ENCODE assay signal across 1 cellular context in the genomic region with DNA sequence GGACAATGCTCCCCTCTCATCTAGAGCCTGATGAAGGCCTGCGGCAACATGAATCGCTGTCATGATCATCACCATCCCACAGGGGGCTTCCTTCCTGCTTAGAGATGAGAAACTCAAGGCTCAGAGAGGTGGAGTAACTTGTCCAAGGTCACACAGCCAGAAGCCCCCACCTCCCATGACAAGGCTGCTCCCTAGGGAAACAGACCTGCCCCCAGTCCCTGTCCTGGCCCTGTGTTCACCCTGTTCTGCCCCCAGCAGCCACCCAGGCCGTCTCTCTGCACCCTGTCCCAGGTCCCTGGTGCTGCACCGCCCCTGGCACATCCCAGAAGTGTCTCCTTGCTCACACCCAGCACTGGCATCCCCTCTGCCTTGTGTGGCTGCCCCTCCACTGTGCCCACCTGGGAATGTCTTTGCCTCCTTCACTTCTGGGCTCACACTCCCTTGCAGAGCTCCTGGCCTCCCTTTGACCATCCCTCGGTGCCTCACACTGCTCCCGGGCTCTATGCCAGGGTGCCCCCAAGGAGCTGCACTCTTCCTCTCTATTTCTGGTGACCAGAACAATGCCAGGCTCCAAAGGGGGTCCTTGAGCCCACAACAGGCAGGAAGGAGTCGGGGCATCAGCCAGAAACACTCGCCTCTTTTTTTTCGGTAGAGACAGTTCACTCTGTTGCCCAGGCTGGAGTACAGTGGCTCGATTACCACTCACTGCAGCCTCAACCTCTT.
TF ChIP-seq lines count a peak whose summit lies in the region.

No MANE protein-coding gene starts in this region.

TF ChIP-seq in HEK293, 187 proteins besides CTCF, POLR2A, EP300 and RAD21 (continued from another document):
- TF ChIP-seq PRDM10 (tag by site-specific recombination; IDR thresholded peaks at IDR 0.05): no peak
- TF ChIP-seq, protein P1, sequence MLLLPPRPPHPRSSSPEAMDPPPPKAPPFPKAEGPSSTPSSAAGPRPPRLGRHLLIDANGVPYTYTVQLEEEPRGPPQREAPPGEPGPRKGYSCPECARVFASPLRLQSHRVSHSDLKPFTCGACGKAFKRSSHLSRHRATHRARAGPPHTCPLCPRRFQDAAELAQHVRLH (tag by site-specific recombination; IDR thresholded peaks at IDR 0.05): 0 out of 2 replicates have a peak, but pooled peaks have one; percentile 14
- no peak for TF ChIP-seq ZNF623 (tag by site-specific recombination; IDR thresholded peaks at IDR 0.05)
- TF ChIP-seq, protein P2, sequence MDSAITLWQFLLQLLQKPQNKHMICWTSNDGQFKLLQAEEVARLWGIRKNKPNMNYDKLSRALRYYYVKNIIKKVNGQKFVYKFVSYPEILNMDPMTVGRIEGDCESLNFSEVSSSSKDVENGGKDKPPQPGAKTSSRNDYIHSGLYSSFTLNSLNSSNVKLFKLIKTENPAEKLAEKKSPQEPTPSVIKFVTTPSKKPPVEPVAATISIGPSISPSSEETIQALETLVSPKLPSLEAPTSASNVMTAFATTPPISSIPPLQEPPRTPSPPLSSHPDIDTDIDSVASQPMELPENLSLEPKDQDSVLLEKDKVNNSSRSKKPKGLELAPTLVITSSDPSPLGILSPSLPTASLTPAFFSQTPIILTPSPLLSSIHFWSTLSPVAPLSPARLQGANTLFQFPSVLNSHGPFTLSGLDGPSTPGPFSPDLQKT (IDR thresholded peaks at IDR 0.05; ENCODE audit: borderline replicate concordance, low read depth, low read length): no peak
